17 cellular contexts compared by ENCODE assay signal in the genomic region with DNA sequence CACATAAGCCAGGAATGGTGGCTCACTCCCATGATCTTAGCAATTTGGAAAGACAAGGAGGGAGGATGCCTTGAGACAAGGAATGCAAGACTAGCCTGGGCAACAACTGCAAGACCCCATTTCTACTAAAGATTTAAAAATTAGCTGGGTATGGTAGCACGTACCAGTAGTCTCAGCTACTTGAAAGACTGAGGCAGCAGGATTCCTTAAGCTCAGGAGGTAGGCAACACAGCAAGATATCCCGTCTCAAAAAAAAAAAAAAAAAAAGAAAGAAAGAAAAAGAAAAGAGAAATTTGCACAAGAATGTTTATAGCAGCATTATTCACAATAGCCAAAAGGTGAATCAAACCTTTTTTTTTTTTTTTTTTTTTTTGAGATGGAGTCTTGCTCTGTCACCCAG.
"Had no signal": no experiment of that assay in that cellular context is flagged by ENCODE, and none has a peak within 500 bp of the region (broad histone marks: within the 10 kb centered on the region; RNA-seq: fewer than 3 reads in every experiment).

No MANE protein-coding gene starts in this region.

- H3K36me3 ChIP-seq: sigmoid colon, stomach, upper lobe of right lung had no signal

- ATAC-seq: body of pancreas, esophagus mucosa, left ventricle myocardium superior, psoas muscle, upper lobe of right lung had no signal

- H3K27ac Mint-ChIP-seq: activated T-helper 1 cell treated with anti-CD3 and anti-CD28 coated beads, Interleukin-12 subunit alpha, Interleukin-12 subunit beta, Interleukin-2, Interleukin-4 antibody, amounts not matched to agents 30 ng/mL and 10 ng/mL and 1 ng/mL, durations not matched to agents 14 hours and 24 hours and 36 hours had no signal

- H3K9me3 ChIP-seq: body of pancreas, psoas muscle, sigmoid colon, spleen, stomach, testis, upper lobe of right lung had no signal

- DNase-seq: activated CD4-positive, alpha-beta T cell treated with anti-CD3 and anti-CD28 coated beads, Interleukin-2, amount 10 ng/mL, durations not matched to agents 24 days and 14 days; activated naive CD8-positive, alpha-beta T cell treated with anti-CD3 and anti-CD28 coated beads for 36 hours; amygdala; body of pancreas; caudate nucleus; hypothalamus; left ventricle myocardium superior; mesendoderm; psoas muscle; sigmoid colon; spleen; stomach; testis; upper lobe of right lung had no signal

- H3K27me3 ChIP-seq: body of pancreas, sigmoid colon, spleen, stomach, testis, upper lobe of right lung had no signal

- H3K27ac ChIP-seq: body of pancreas, coronary artery, psoas muscle, sigmoid colon, upper lobe of right lung had no signal

- H3K4me3 ChIP-seq: body of pancreas, coronary artery, psoas muscle, sigmoid colon, spleen, stomach, testis, upper lobe of right lung had no signal

- H3K4me1 ChIP-seq: psoas muscle, testis had no signal

- H3K9me3 Mint-ChIP-seq: activated CD4-positive, alpha-beta T cell treated with anti-CD3 and anti-CD28 coated beads, Interleukin-2, amount 10 ng/mL, durations not matched to agents 24 days and 14 days; activated naive CD8-positive, alpha-beta T cell treated with anti-CD3 and anti-CD28 coated beads for 36 hours; activated T-helper 1 cell treated with anti-CD3 and anti-CD28 coated beads, Interleukin-12 subunit alpha, Interleukin-12 subunit beta, Interleukin-2, Interleukin-4 antibody, amounts not matched to agents 30 ng/mL and 10 ng/mL and 1 ng/mL, durations not matched to agents 14 hours and 24 hours and 36 hours had no signal

- H3K4me3 Mint-ChIP-seq: activated CD4-positive, alpha-beta T cell treated with anti-CD3 and anti-CD28 coated beads, Interleukin-2, amount 10 ng/mL, durations not matched to agents 24 days and 14 days; activated naive CD8-positive, alpha-beta T cell treated with anti-CD3 and anti-CD28 coated beads for 36 hours; activated T-helper 1 cell treated with anti-CD3 and anti-CD28 coated beads, Interleukin-12 subunit alpha, Interleukin-12 subunit beta, Interleukin-2, Interleukin-4 antibody, amounts not matched to agents 30 ng/mL and 10 ng/mL and 1 ng/mL, durations not matched to agents 14 hours and 24 hours and 36 hours had no signal

- H3K27me3 Mint-ChIP-seq: activated CD4-positive, alpha-beta T cell treated with anti-CD3 and anti-CD28 coated beads, Interleukin-2, amount 10 ng/mL, durations not matched to agents 24 days and 14 days; activated naive CD8-positive, alpha-beta T cell treated with anti-CD3 and anti-CD28 coated beads for 36 hours had no signal
